8 cellular contexts compared by ENCODE assay signal in genomic region chr11:126303623-126304456, GRCh38. TPM values are rescaled to one million over a fixed set of nuclear protein-coding genes. Genes with fewer than 3 reads are reported as not detected.
DNase-seq lines count a peak whose midpoint lies in the region; TF ChIP-seq lines count a peak whose summit lies in the region.

Gene DCPS (plus strand): TSS chr11:126304060. CDS start chr11:126304081, 21 bp downstream.

- TF ChIP-seq POLR2A in Raji (IDR thresholded peaks at IDR 0.05; ENCODE audit: insufficient read depth, low read depth, low read length): peak; percentile 99

- peaks cover 28% of the 10 kb centered on the region for H3K36me3 Mint-ChIP-seq in nephron (ENCODE audit: low read depth)
- peaks cover 29% of the 10 kb centered on the region for H3K36me3 Mint-ChIP-seq in stimulated activated naive CD8-positive, alpha-beta T cell treated with anti-CD3 and anti-CD28 coated beads, Interleukin-15, Interleukin-2, amounts not matched to agents 100 ng/mL and 50 ng/mL, for 24 hours (ENCODE audit: low read depth)

- peak; percentile 96 for DNase-seq in ELF-1 (ENCODE audit: low read depth, low spot score)
- DNase-seq in H4 (ENCODE audit: low spot score): peak; percentile 83
- DNase-seq in LoVo (ENCODE audit: low spot score): peak; percentile 91
- DNase-seq in activated effector memory CD4-positive, alpha-beta T cell treated with Interleukin-2 at 50 U/mL for 16 hours: peak; percentile 82
- peak; percentile 91 for DNase-seq in fibroblast of pulmonary artery (ENCODE audit: low read depth)

- peaks cover 28% of the 10 kb centered on the region for H3K4me1 Mint-ChIP-seq in nephron
- H3K4me1 Mint-ChIP-seq in stimulated activated naive CD8-positive, alpha-beta T cell treated with anti-CD3 and anti-CD28 coated beads, Interleukin-15, Interleukin-2, amounts not matched to agents 100 ng/mL and 50 ng/mL, for 24 hours (ENCODE audit: low read depth): peaks cover 46% of the 10 kb centered on the region

- H3K4me3 Mint-ChIP-seq in nephron: peak within 1 kb of the TSS; percentile 83 to 91 (median 91)
- peak within 1 kb of the TSS; percentile 97 for H3K4me3 Mint-ChIP-seq in stimulated activated naive CD8-positive, alpha-beta T cell treated with anti-CD3 and anti-CD28 coated beads, Interleukin-15, Interleukin-2, amounts not matched to agents 100 ng/mL and 50 ng/mL, for 24 hours

- H3K4me3 ChIP-seq in fibroblast of pulmonary artery (replicated peaks; ENCODE audit: low read depth, low read length): peak within 1 kb of the TSS; percentile 89

- H3K9me3 Mint-ChIP-seq in nephron: no peaks in the 10 kb centered on the region
- no peaks in the 10 kb centered on the region for H3K9me3 Mint-ChIP-seq in stimulated activated naive CD8-positive, alpha-beta T cell treated with anti-CD3 and anti-CD28 coated beads, Interleukin-15, Interleukin-2, amounts not matched to agents 100 ng/mL and 50 ng/mL, for 24 hours

- no peak for TF ChIP-seq CTCF in fibroblast of pulmonary artery (IDR thresholded peaks at IDR 0.05; ENCODE audit: low read length, missing control alignments)
- TF ChIP-seq CTCF in nephron (IDR thresholded peaks at IDR 0.05; ENCODE audit: unreplicated experiment in 3 of 3): no peak

- H3K27ac Mint-ChIP-seq in nephron: peak within 1 kb of the TSS; percentile 86 to 88 (median 87)
- H3K27ac Mint-ChIP-seq in stimulated activated naive CD8-positive, alpha-beta T cell treated with anti-CD3 and anti-CD28 coated beads, Interleukin-15, Interleukin-2, amounts not matched to agents 100 ng/mL and 50 ng/mL, for 24 hours: peak within 1 kb of the TSS; percentile 99

- H3K27me3 Mint-ChIP-seq in nephron (ENCODE audit: low read depth): peaks cover 3% of the 10 kb centered on the region
- H3K27me3 Mint-ChIP-seq in stimulated activated naive CD8-positive, alpha-beta T cell treated with anti-CD3 and anti-CD28 coated beads, Interleukin-15, Interleukin-2, amounts not matched to agents 100 ng/mL and 50 ng/mL, for 24 hours: no peaks in the 10 kb centered on the region

RNA-seq across cellular contexts. Expression of gene DCPS, which starts in this region (rescaled TPM):
- 25.9 and 36.9 TPM in 2 replicates for total RNA-seq in H4 (2014; rRNA removed; shearing (Covaris generic))

Comparison
In these comparisons a context has a peak if more than half of its experiments do, and no peak if none do; other contexts are left out.
1. Peak in every context shown above with its lines: DNase-seq and H3K4me3 ChIP-seq.